20 cellular contexts compared by ENCODE assay signal in the genomic region with DNA sequence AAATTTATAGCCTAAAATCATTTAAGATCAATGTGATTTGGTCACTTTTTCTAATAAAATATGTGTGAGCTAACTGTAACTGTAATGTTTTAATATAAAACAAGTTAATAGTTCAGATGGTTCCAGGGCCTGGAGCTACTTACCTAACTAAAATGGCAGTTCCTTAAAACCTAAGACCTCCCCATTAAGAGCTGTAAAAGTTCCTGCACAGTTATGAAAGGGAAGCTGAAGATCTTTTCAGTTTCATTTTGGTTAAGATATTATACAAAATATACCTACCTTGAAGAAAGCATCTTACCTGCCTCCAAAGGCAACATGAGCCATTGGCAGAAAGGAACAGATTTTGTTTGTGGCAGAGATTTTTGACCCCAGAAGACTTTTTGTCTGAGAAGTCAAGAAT.
"Had no signal": no experiment of that assay in that cellular context is flagged by ENCODE, and none has a peak within 500 bp of the region (broad histone marks: within the 10 kb centered on the region; RNA-seq: fewer than 3 reads in every experiment).

No MANE protein-coding gene starts in this region.

- H3K27me3 ChIP-seq: pancreas, right lobe of liver, upper lobe of left lung had no signal

- DNase-seq: activated CD4-positive, alpha-beta T cell treated with anti-CD3 and anti-CD28 coated beads, Interleukin-2, amount 50 U/mL, for 4 hours; activated naive CD4-positive, alpha-beta T cell treated with anti-CD3 and anti-CD28 coated beads for 36 hours; caudate nucleus; erythroblast; foreskin melanocyte; glutamatergic neuron; hippocampal formation; lower lobe of right lung; natural killer cell; pancreas; right lobe of liver; stimulated activated CD4-positive, alpha-beta T cell treated with anti-CD3 and anti-CD28 coated beads, Interleukin-4, amount 100 ng/mL, for 4 hours; upper lobe of left lung had no signal

- H3K9me3 ChIP-seq: lower lobe of right lung, pancreas, right lobe of liver, thoracic aorta, upper lobe of left lung had no signal

- ATAC-seq: lower lobe of right lung; natural killer cell; pancreas; right lobe of liver; stimulated activated memory B cell treated with anti-CD40 and anti-IgM and Interleukin-4, amounts not matched to agents 10 μg/mL and 1 μg/mL and 100 μg/mL, for 72 hours had no signal

- H3K4me2 ChIP-seq: smooth muscle cell had no signal

- H3K4me1 ChIP-seq: lower lobe of right lung, pancreas, right lobe of liver, upper lobe of left lung had no signal

- H3K4me3 ChIP-seq: coronary artery, lower lobe of right lung, pancreas, right lobe of liver, smooth muscle cell, thoracic aorta, upper lobe of left lung had no signal

- H3K27ac ChIP-seq: coronary artery, lower lobe of right lung, pancreas, right lobe of liver, thoracic aorta, upper lobe of left lung had no signal

- H3K36me3 ChIP-seq: right lobe of liver had no signal

- FAIRE-seq: endometrium, keratinocyte, pancreas, TTC549 had no signal
